In the genomic region with DNA sequence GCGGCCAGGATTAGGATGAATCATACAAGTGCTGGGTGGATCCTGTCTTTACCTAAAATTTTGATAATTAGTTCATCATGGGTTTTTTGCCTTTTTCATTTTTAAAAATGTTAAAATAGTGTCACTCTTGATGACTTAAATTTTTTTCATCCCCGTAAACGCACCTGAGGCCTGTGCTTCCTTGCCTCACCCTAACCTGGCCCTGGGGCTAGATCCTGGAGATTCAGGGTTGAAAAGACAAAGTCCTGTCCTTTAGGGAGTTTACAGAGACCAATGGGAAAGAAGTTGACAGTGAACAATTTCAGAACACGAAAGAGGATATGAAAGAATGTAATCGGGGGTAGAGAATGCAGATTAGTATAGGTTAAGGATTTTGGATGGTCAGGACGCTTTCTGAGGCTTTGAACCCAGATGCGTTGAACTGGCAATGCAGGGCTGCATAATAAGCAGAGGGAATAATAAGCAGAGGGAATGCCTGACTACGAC, we compare ENCODE assay signal across 1 cellular context.
TF ChIP-seq lines count a peak whose summit lies in the region.

No MANE protein-coding gene starts in this region.

TF ChIP-seq in K562, 482 proteins besides CTCF, POLR2A, EP300 and RAD21 (continued from another document and continues in another):
- TF ChIP-seq JUND (IDR thresholded peaks at IDR 0.05; ENCODE audit: borderline replicate concordance, low read depth, low read length) (no peak), JUND (tag; IDR thresholded peaks at IDR 0.05; ENCODE audit: borderline replicate concordance, low read depth, low read length) (0 out of 3 replicates have a peak, but pooled peaks have one; percentile 31), NFIC (IDR thresholded peaks at IDR 0.05) (no peak), ZNF174 (CRISPR knock-in tag; IDR thresholded peaks at IDR 0.05) (no peak), E2F8 (IDR thresholded peaks at IDR 0.05; ENCODE audit: low read depth, partially characterized antibody) (no peak), ZNF280A (IDR thresholded peaks at IDR 0.05; ENCODE audit: low read depth, partially characterized antibody) (no peak), SMARCC2 (IDR thresholded peaks at IDR 0.05; ENCODE audit: low read depth) (peak; percentile 57; the same call in 1 of the 2 replicates), GABPB2 (CRISPR knock-in tag; conservative IDR thresholded peaks at IDR 0.05) (no peak), ZNF77 (CRISPR knock-in tag; IDR thresholded peaks at IDR 0.05) (no peak), SMARCA5 (IDR thresholded peaks at IDR 0.05) (no peak), KLF1 (tag; IDR thresholded peaks at IDR 0.05) (no peak), FOSL1 (tag; conservative IDR thresholded peaks at IDR 0.05) (peak; percentile 84), DPF2 (IDR thresholded peaks at IDR 0.05) (peak; percentile 86), ZNF699 (CRISPR knock-in tag; IDR thresholded peaks at IDR 0.05; ENCODE audit: insufficient replicate concordance) (no peak), ZNF780A (CRISPR knock-in tag; IDR thresholded peaks at IDR 0.05) (no peak), ZNF217 (CRISPR knock-in tag; IDR thresholded peaks at IDR 0.05) (no peak), TAF1 (IDR thresholded peaks at IDR 0.05; ENCODE audit: control insufficient read depth, extremely low read depth, insufficient read depth, low read length, severe bottlenecking) (no peak), GMEB1 (CRISPR knock-in tag; IDR thresholded peaks at IDR 0.05) (no peak), HSF4 (CRISPR knock-in tag; IDR thresholded peaks at IDR 0.05; ENCODE audit: borderline replicate concordance) (no peak), NCOA2 (IDR thresholded peaks at IDR 0.05; ENCODE audit: partially characterized antibody in 2 of 2) (no peak), ZNF239 (CRISPR knock-in tag; IDR thresholded peaks at IDR 0.05) (no peak), HINFP (tag; conservative IDR thresholded peaks at IDR 0.05; ENCODE audit: low read depth) (no peak), ZNF436 (CRISPR knock-in tag; IDR thresholded peaks at IDR 0.05) (no peak), MYBL2 (IDR thresholded peaks at IDR 0.05; ENCODE audit: low read depth) (no peak), MYBL2 (CRISPR knock-in tag; IDR thresholded peaks at IDR 0.05; ENCODE audit: borderline replicate concordance) (no peak), ZNF512 (tag; IDR thresholded peaks at IDR 0.05) (no peak), NRF1 (conservative IDR thresholded peaks at IDR 0.05 in 1 of 2, IDR thresholded peaks at IDR 0.05 in 1 of 2) (no peak), ZNF24 (IDR thresholded peaks at IDR 0.05) (no peak), DACH1 (IDR thresholded peaks at IDR 0.05; ENCODE audit: partially characterized antibody) (peak; percentile 73), CHD1 (IDR thresholded peaks at IDR 0.05; ENCODE audit: low read length) (no peak), TBP (optimal IDR thresholded peaks at IDR 0.05; ENCODE audit: low read depth, low read length) (no peak), FOXM1 (IDR thresholded peaks at IDR 0.05; ENCODE audit: low read depth) (no peak), FOXM1 (CRISPR knock-in tag; IDR thresholded peaks at IDR 0.05; ENCODE audit: low read depth) (0 out of 2 replicates have a peak, but pooled peaks have one; percentile 8), ARID1B (IDR thresholded peaks at IDR 0.05) (0 out of 2 replicates have a peak, but pooled peaks have one; percentile 53), SRSF1 (IDR thresholded peaks at IDR 0.05; ENCODE audit: low read depth, low read length) (no peak), PREB (CRISPR knock-in tag; IDR thresholded peaks at IDR 0.05) (no peak), ZNF316 (IDR thresholded peaks at IDR 0.05) (no peak), C11orf30 (IDR thresholded peaks at IDR 0.05; ENCODE audit: low read depth) (no peak)
- TF ChIP-seq, protein P1, sequence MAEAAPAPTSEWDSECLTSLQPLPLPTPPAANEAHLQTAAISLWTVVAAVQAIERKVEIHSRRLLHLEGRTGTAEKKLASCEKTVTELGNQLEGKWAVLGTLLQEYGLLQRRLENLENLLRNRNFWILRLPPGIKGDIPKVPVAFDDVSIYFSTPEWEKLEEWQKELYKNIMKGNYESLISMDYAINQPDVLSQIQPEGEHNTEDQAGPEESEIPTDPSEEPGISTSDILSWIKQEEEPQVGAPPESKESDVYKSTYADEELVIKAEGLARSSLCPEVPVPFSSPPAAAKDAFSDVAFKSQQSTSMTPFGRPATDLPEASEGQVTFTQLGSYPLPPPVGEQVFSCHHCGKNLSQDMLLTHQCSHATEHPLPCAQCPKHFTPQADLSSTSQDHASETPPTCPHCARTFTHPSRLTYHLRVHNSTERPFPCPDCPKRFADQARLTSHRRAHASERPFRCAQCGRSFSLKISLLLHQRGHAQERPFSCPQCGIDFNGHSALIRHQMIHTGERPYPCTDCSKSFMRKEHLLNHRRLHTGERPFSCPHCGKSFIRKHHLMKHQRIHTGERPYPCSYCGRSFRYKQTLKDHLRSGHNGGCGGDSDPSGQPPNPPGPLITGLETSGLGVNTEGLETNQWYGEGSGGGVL (CRISPR knock-in tag; IDR thresholded peaks at IDR 0.05), result no peak
- TF ChIP-seq, protein P2, sequence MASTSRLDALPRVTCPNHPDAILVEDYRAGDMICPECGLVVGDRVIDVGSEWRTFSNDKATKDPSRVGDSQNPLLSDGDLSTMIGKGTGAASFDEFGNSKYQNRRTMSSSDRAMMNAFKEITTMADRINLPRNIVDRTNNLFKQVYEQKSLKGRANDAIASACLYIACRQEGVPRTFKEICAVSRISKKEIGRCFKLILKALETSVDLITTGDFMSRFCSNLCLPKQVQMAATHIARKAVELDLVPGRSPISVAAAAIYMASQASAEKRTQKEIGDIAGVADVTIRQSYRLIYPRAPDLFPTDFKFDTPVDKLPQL (IDR thresholded peaks at IDR 0.05; ENCODE audit: extremely low read depth, insufficient read length), result no peak
- TF ChIP-seq, protein P3, sequence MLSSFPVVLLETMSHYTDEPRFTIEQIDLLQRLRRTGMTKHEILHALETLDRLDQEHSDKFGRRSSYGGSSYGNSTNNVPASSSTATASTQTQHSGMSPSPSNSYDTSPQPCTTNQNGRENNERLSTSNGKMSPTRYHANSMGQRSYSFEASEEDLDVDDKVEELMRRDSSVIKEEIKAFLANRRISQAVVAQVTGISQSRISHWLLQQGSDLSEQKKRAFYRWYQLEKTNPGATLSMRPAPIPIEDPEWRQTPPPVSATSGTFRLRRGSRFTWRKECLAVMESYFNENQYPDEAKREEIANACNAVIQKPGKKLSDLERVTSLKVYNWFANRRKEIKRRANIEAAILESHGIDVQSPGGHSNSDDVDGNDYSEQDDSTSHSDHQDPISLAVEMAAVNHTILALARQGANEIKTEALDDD (IDR thresholded peaks at IDR 0.05), result peak; percentile 39; the same call in 1 of the 2 replicates
- TF ChIP-seq, protein P4, sequence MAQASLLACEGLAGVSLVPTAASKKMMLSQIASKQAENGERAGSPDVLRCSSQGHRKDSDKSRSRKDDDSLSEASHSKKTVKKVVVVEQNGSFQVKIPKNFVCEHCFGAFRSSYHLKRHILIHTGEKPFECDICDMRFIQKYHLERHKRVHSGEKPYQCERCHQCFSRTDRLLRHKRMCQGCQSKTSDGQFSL (CRISPR knock-in tag; IDR thresholded peaks at IDR 0.05), result no peak
- TF ChIP-seq, protein P4 (tag; IDR thresholded peaks at IDR 0.05), result no peak
- TF ChIP-seq, protein P5, sequence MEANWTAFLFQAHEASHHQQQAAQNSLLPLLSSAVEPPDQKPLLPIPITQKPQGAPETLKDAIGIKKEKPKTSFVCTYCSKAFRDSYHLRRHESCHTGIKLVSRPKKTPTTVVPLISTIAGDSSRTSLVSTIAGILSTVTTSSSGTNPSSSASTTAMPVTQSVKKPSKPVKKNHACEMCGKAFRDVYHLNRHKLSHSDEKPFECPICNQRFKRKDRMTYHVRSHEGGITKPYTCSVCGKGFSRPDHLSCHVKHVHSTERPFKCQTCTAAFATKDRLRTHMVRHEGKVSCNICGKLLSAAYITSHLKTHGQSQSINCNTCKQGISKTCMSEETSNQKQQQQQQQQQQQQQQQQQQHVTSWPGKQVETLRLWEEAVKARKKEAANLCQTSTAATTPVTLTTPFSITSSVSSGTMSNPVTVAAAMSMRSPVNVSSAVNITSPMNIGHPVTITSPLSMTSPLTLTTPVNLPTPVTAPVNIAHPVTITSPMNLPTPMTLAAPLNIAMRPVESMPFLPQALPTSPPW (CRISPR knock-in tag; IDR thresholded peaks at IDR 0.05), result no peak
- TF ChIP-seq, protein P6, sequence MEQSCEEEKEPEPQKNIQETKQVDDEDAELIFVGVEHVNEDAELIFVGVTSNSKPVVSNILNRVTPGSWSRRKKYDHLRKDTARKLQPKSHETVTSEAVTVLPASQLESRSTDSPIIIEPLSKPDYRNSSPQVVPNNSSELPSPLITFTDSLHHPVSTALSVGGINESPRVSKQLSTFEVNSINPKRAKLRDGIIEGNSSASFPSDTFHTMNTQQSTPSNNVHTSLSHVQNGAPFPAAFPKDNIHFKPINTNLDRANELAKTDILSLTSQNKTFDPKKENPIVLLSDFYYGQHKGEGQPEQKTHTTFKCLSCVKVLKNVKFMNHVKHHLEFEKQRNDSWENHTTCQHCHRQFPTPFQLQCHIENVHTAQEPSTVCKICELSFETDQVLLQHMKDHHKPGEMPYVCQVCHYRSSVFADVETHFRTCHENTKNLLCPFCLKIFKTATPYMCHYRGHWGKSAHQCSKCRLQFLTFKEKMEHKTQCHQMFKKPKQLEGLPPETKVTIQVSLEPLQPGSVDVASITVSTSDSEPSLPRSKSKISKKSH (CRISPR knock-in tag; IDR thresholded peaks at IDR 0.05), result no peak
